In the genomic region with DNA sequence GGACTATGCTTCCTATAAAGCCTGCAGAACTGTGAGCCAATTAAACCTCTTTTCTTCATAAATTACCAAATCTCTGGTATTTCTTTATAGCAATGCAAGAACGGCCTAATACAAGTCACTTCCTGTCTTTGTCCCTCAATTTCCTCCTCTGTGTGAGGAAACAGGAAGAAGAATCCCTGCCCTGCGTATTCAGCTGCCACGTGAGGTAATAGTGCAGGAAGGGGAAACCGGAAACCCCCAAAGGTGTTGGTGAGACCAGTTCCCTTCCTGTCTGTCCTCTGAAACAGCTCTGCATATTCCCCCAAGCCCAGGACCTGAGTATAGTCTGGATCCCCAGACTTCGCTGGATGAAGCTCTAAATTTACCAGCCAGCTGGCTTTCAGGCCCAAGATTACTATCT, we compare ENCODE assay signal across 14 cellular contexts. TPM values are rescaled to one million over a fixed set of nuclear protein-coding genes. Genes with fewer than 3 reads are reported as not detected.
DNase-seq lines count a peak whose midpoint lies in the region; ATAC-seq and TF ChIP-seq lines count a peak whose summit lies in the region.
"Had no signal": no experiment of that assay in that cellular context is flagged by ENCODE, and none has a peak within 500 bp of the region (broad histone marks: within the 10 kb centered on the region; RNA-seq: fewer than 3 reads in every experiment).

No MANE protein-coding gene starts in this region.

- in situ Hi-C loops in HAP-1 (cut with MboI; ENCODE audit: low sequenced_read_pairs), result loop anchor here (25.0 kb wide), 3 partner anchors 450 to 900 kb away; a partner anchor contains a TSS

- peaks cover 2 to 11% of the 10 kb centered on the region in 2 donors for H3K9me3 Mint-ChIP-seq in effector memory CD8-positive, alpha-beta T cell

- H3K4me3 Mint-ChIP-seq in effector memory CD8-positive, alpha-beta T cell, result peak overlapping the region; percentile 17 to 32

- H3K36me3 ChIP-seq in OCI-LY3 (replicated peaks; ENCODE audit: low read depth, low read length), result no peaks in the 10 kb centered on the region
- no peaks in the 10 kb centered on the region for H3K36me3 ChIP-seq in HAP-1 (replicated peaks)
- H3K36me3 ChIP-seq: adrenal gland, ovary had no signal

- H3K4me1 ChIP-seq in OCI-LY3 (ENCODE audit: low read length) (peaks cover 9% of the 10 kb centered on the region; the same call in 1 of the 2 replicates), HAP-1 (no peaks in the 10 kb centered on the region)

- H3K36me3 Mint-ChIP-seq in effector memory CD8-positive, alpha-beta T cell (ENCODE audit: insufficient read depth), result no peaks in the 10 kb centered on the region

- peaks cover 11 to 12% of the 10 kb centered on the region in 2 donors for H3K4me1 Mint-ChIP-seq in effector memory CD8-positive, alpha-beta T cell (ENCODE audit: low read depth in 2 of 2)

- H2AFZ ChIP-seq in OCI-LY3 (ENCODE audit: low read depth, low read length), result peak overlapping the region; percentile 59; the same call in 1 of the 2 replicates

- peaks cover 11% of the 10 kb centered on the region; the same call in 1 of the 2 replicates for H3K9me3 ChIP-seq in OCI-LY3 (ENCODE audit: insufficient read depth, low read length)
- H3K9me3 ChIP-seq in HAP-1, result peaks cover 21% of the 10 kb centered on the region
- H3K9me3 ChIP-seq: ovary had no signal

- H3K27me3 ChIP-seq in OCI-LY3 (ENCODE audit: low read depth, low read length) (no peaks in the 10 kb centered on the region), HAP-1 (ENCODE audit: low read depth) (no peaks in the 10 kb centered on the region)
- H3K27me3 ChIP-seq: adrenal gland, ovary had no signal

- TF ChIP-seq CTCF in OCI-LY3 (IDR thresholded peaks at IDR 0.05; ENCODE audit: low read depth, low read length), result no peak

- peak; percentile 72 for ATAC-seq in effector memory CD8-positive, alpha-beta T cell (replicated peaks)
- ATAC-seq in HG02642 (IDR thresholded peaks at IDR 0.05; ENCODE audit: poor library complexity, unreplicated experiment), result no peak

- H3K27ac Mint-ChIP-seq in effector memory CD8-positive, alpha-beta T cell, result peak overlapping the region; percentile 47 to 85

- no peaks in the 10 kb centered on the region for H4K20me1 ChIP-seq in OCI-LY3 (ENCODE audit: insufficient read depth, low read length)

- no peak overlapping the region for H3K9ac ChIP-seq in OCI-LY3 (ENCODE audit: low read length)

- H3K27ac ChIP-seq in OCI-LY3 (ENCODE audit: low read length), result no peak overlapping the region
- H3K27ac ChIP-seq: 22Rv1, epithelial cell of prostate, ovary had no signal

- H3K27me3 Mint-ChIP-seq in effector memory CD8-positive, alpha-beta T cell, result no peaks in the 10 kb centered on the region

- no peaks in the 10 kb centered on the region for H3K79me2 ChIP-seq in OCI-LY3 (ENCODE audit: low read length)

- peak; percentile 30 for DNase-seq in SIG-M5 treated with dmso at 0.1 percent for 504 hours (lab: John Stamatoyannopoulos, UW; ENCODE audit: unreplicated experiment)
- no peak for DNase-seq in SIG-M5 (lab: John Stamatoyannopoulos, UW)
- DNase-seq in effector memory CD8-positive, alpha-beta T cell, result no peak
- peak; percentile 47 for DNase-seq in pulmonary artery endothelial cell (ENCODE audit: low read depth, low spot score)
- no peak for DNase-seq in HAP-1 (ENCODE audit: low spot score in 2 of 2)
- DNase-seq in DMS 273 (lab: John Stamatoyannopoulos, UW; ENCODE audit: unreplicated experiment), result no peak
- DNase-seq: H7, NCI-H1105, ovary had no signal

- no peak overlapping the region for H3K4me2 ChIP-seq in OCI-LY3 (ENCODE audit: low read length)

- H3K4me3 ChIP-seq in OCI-LY3 (ENCODE audit: low read length) (no peak overlapping the region), HAP-1 (no peak overlapping the region)
- H3K4me3 ChIP-seq: adrenal gland, ovary had no signal

RNA-seq across cellular contexts. Expression of a gene that starts 18.1 kb away (rescaled TPM):
- 11.6 and 15.6 TPM in 2 replicates for total RNA-seq in pulmonary artery endothelial cell

Comparison
In these comparisons a context has a peak if more than half of its experiments do, and no peak if none do; other contexts are left out.
1. DNase-seq: peak in SIG-M5 treated with dmso at 0.1 percent for 504 hours (single experiment) and pulmonary artery endothelial cell (single experiment); none in SIG-M5 (single experiment), effector memory CD8-positive, alpha-beta T cell (0 of 3), HAP-1 (0 of 2) and DMS 273 (single experiment).